ENCODE assay signal across 1 cellular context in genomic region chr5:6715758-6716633, GRCh38.
A peak's percentile ranks its signal among the peaks of the same experiment; 100 is the strongest.
TF ChIP-seq lines count a peak whose summit lies in the region.

No MANE protein-coding gene starts in this region.

TF ChIP-seq in HepG2, 621 proteins besides CTCF, POLR2A, EP300 and RAD21 (continued from another document):
- peak; percentile 56; the same call in 1 of the 2 replicates for TF ChIP-seq ARID4A (CRISPR knock-in tag; IDR thresholded peaks at IDR 0.05; ENCODE audit: borderline replicate concordance)
- TF ChIP-seq NFE2L1 (CRISPR knock-in tag; IDR thresholded peaks at IDR 0.05; ENCODE audit: borderline replicate concordance), result no peak
- no peak for TF ChIP-seq MXI1 (IDR thresholded peaks at IDR 0.05; ENCODE audit: borderline replicate concordance, low read depth, low read length)
- TF ChIP-seq CEBPB (IDR thresholded peaks at IDR 0.05; ENCODE audit: borderline replicate concordance, low read depth, low read length), result 0 out of 2 replicates have a peak, but pooled peaks have one; percentile 9
- TF ChIP-seq ZNF616 (CRISPR knock-in tag; IDR thresholded peaks at IDR 0.05; ENCODE audit: low read depth), result no peak
- 0 out of 2 replicates have a peak, but pooled peaks have one; percentile 14 for TF ChIP-seq ZFX (CRISPR knock-in tag; IDR thresholded peaks at IDR 0.05; ENCODE audit: low read depth)
- no peak for TF ChIP-seq RFXAP (CRISPR knock-in tag; IDR thresholded peaks at IDR 0.05; ENCODE audit: borderline replicate concordance)
- TF ChIP-seq GLI4 (CRISPR knock-in tag; IDR thresholded peaks at IDR 0.05; ENCODE audit: borderline replicate concordance), result no peak
- TF ChIP-seq MAX (IDR thresholded peaks at IDR 0.05), result peak; percentile 55
- peak; percentile 57; the same call in 1 of the 2 replicates for TF ChIP-seq SIN3A (IDR thresholded peaks at IDR 0.05; ENCODE audit: borderline replicate concordance, low read depth, low read length)
- TF ChIP-seq ZNF414 (CRISPR knock-in tag; IDR thresholded peaks at IDR 0.05), result 0 out of 2 replicates have a peak, but pooled peaks have one; percentile 35
- TF ChIP-seq ZNF12 (CRISPR knock-in tag; IDR thresholded peaks at IDR 0.05), result no peak
- TF ChIP-seq ZNF205 (CRISPR knock-in tag; IDR thresholded peaks at IDR 0.05), result no peak
- TF ChIP-seq CCDC6 (CRISPR knock-in tag; IDR thresholded peaks at IDR 0.05), result no peak
- TF ChIP-seq FOXA3 (CRISPR knock-in tag; IDR thresholded peaks at IDR 0.05), result peak; percentile 35
- no peak for TF ChIP-seq ESRRA (CRISPR knock-in tag; IDR thresholded peaks at IDR 0.05; ENCODE audit: low read depth)
- TF ChIP-seq ZNF318 (CRISPR knock-in tag; IDR thresholded peaks at IDR 0.05), result 0 out of 2 replicates have a peak, but pooled peaks have one; percentile 28
- peak; percentile 32; the same call in 1 of the 2 replicates for TF ChIP-seq ZNF687 (CRISPR knock-in tag; IDR thresholded peaks at IDR 0.05)
- TF ChIP-seq ZFAT (CRISPR knock-in tag; conservative IDR thresholded peaks at IDR 0.05), result no peak
- 0 out of 2 replicates have a peak, but pooled peaks have one; percentile 31 for TF ChIP-seq SP4 (CRISPR knock-in tag; IDR thresholded peaks at IDR 0.05)
- peak; percentile 75 for TF ChIP-seq SAP130 (CRISPR knock-in tag; IDR thresholded peaks at IDR 0.05; ENCODE audit: low read depth)
